In the genomic region with DNA sequence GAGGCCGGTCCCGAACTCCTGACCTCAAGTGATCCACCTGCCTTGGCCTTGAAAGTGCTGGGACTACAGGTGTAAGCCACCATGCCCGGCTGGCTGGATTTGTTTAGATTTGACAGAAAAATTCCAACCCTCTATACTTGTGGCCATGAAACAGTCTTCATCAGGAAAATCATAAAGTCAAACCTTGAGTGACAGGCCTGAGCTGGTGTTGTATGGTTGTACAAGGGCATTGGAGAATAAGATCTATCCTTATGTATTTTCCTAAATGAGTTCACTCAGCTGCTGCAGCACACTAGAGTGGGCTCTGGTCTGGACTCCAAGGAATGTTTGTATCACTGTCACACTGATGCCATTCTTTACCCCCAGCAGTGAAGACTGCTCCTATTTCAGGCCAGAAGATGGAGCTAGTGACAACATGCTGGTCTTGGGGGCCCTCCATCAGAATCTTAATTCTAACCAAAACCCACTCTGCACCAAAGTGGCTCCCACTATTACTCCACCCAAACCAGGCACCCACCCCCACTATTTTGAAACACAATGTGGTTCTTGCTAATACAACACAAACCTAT, we compare ENCODE assay signal across 14 cellular contexts. TPM values are rescaled to one million over a fixed set of nuclear protein-coding genes. Genes with fewer than 3 reads are reported as not detected.
A peak's percentile ranks its signal among the peaks of the same experiment; 100 is the strongest.
DNase-seq lines count a peak whose midpoint lies in the region; ATAC-seq and TF ChIP-seq lines count a peak whose summit lies in the region.
"Had no signal": no experiment of that assay in that cellular context is flagged by ENCODE, and none has a peak within 500 bp of the region (broad histone marks: within the 10 kb centered on the region; RNA-seq: fewer than 3 reads in every experiment).

No MANE protein-coding gene starts in this region.

- TF ChIP-seq CTCF in CD4-positive, alpha-beta T cell (IDR thresholded peaks at IDR 0.05), result no peak
- TF ChIP-seq CTCF in GM13977 (IDR thresholded peaks at IDR 0.05; ENCODE audit: extremely low read depth, insufficient read depth, missing control alignments) (peak; percentile 48), RWPE2 (IDR thresholded peaks at IDR 0.05; ENCODE audit: poor library complexity, severe bottlenecking) (peak; percentile 9)

- in situ Hi-C loops in GM13977 (cut with MboI; ENCODE audit: low pct_unique_long_range_greater_than_20kb, low sequenced_read_pairs, unreplicated experiment), result no loop called here

- no peak overlapping the region for H3K27ac ChIP-seq in CD4-positive, alpha-beta T cell (ENCODE audit: low read depth, low read length)
- H3K27ac ChIP-seq in RWPE2 (ENCODE audit: poor library complexity, severe bottlenecking), result no peak overlapping the region

- H3K9me3 Mint-ChIP-seq in CD4-positive, alpha-beta T cell, result no peaks in the 10 kb centered on the region
- no peaks in the 10 kb centered on the region for H3K9me3 Mint-ChIP-seq in activated naive CD8-positive, alpha-beta T cell treated with anti-CD3 and anti-CD28 coated beads for 36 hours
- H3K9me3 Mint-ChIP-seq: naive thymus-derived CD8-positive, alpha-beta T cell had no signal

- no peaks in the 10 kb centered on the region for H3K36me3 ChIP-seq in RWPE2 (ENCODE audit: low read depth)

- H3K4me1 Mint-ChIP-seq in CD4-positive, alpha-beta T cell (ENCODE audit: low read depth), result no peaks in the 10 kb centered on the region
- H3K4me1 Mint-ChIP-seq in activated naive CD8-positive, alpha-beta T cell treated with anti-CD3 and anti-CD28 coated beads for 36 hours, result peaks cover 7% of the 10 kb centered on the region

- H3K36me3 Mint-ChIP-seq in CD4-positive, alpha-beta T cell (ENCODE audit: low read depth), result peaks cover 73% of the 10 kb centered on the region
- no peaks in the 10 kb centered on the region for H3K36me3 Mint-ChIP-seq in activated naive CD8-positive, alpha-beta T cell treated with anti-CD3 and anti-CD28 coated beads for 36 hours

- no peak overlapping the region for H3K4me3 ChIP-seq in RWPE2 (ENCODE audit: severe bottlenecking)

- CTCF ChIA-PET in CD4-positive, alpha-beta T cell (lab: Charles Lee), result interaction anchor here (0.6 kb wide), 2 partner anchors 91 to 679 kb away, joined by 3 to 5 read pairs; no protein-coding TSS in a partner anchor

- ATAC-seq in CD4-positive, alpha-beta T cell (ENCODE audit: poor library complexity), result no peak
- ATAC-seq in RWPE2 (ENCODE audit: low read depth), result no peak
- ATAC-seq in GM18858 (IDR thresholded peaks at IDR 0.05; ENCODE audit: unreplicated experiment), result no peak
- ATAC-seq: naive thymus-derived CD8-positive, alpha-beta T cell had no signal

- no peaks in the 10 kb centered on the region for H3K4me1 ChIP-seq in RWPE2 (ENCODE audit: insufficient read depth, poor library complexity, severe bottlenecking)

- intact Hi-C loops in CD4-positive, alpha-beta T cell (cut with DNase I, micrococcal nuclease), result no loop called here

- no peak for DNase-seq in CD4-positive, alpha-beta T cell
- DNase-seq in GM13977 (ENCODE audit: low spot score) (no peak), RWPE2 (ENCODE audit: low spot score) (no peak), hepatic stellate cell (ENCODE audit: low spot score) (peak; percentile 11), glomerular visceral epithelial cell (ENCODE audit: extremely low spot score) (no peak)
- DNase-seq in activated CD8-positive, alpha-beta memory T cell treated with anti-CD3 and anti-CD28 coated beads, Interleukin-2, amount 50 U/mL, for 48 hours, result no peak
- DNase-seq in activated naive CD8-positive, alpha-beta T cell treated with anti-CD3 and anti-CD28 coated beads for 36 hours, result no peak
- DNase-seq: activated CD4-positive, alpha-beta T cell treated with anti-CD3 and anti-CD28 coated beads for 4 hours; activated naive CD4-positive, alpha-beta T cell treated with Interleukin-2 at 50 U/mL for 16 hours; HCEC 1CT; naive thymus-derived CD8-positive, alpha-beta T cell; NCI-H146; Right ventricle myocardium superior had no signal

- H3K4me3 Mint-ChIP-seq in CD4-positive, alpha-beta T cell, result no peak overlapping the region
- H3K4me3 Mint-ChIP-seq in activated naive CD8-positive, alpha-beta T cell treated with anti-CD3 and anti-CD28 coated beads for 36 hours, result no peak overlapping the region

- no peaks in the 10 kb centered on the region for H3K9me3 ChIP-seq in CD4-positive, alpha-beta T cell (ENCODE audit: control insufficient read depth, low read length)
- H3K9me3 ChIP-seq in RWPE2 (ENCODE audit: severe bottlenecking), result no peaks in the 10 kb centered on the region

- peak overlapping the region; percentile 56 for H3K27ac Mint-ChIP-seq in CD4-positive, alpha-beta T cell
- no peak overlapping the region for H3K27ac Mint-ChIP-seq in activated naive CD8-positive, alpha-beta T cell treated with anti-CD3 and anti-CD28 coated beads for 36 hours

- no peaks in the 10 kb centered on the region for H3K27me3 ChIP-seq in CD4-positive, alpha-beta T cell (ENCODE audit: control insufficient read depth, insufficient read depth, low read length)
- H3K27me3 ChIP-seq in RWPE2 (ENCODE audit: insufficient read depth, poor library complexity, severe bottlenecking), result no peaks in the 10 kb centered on the region

- H3K27me3 Mint-ChIP-seq in CD4-positive, alpha-beta T cell, result no peaks in the 10 kb centered on the region
- H3K27me3 Mint-ChIP-seq in activated naive CD8-positive, alpha-beta T cell treated with anti-CD3 and anti-CD28 coated beads for 36 hours, result no peaks in the 10 kb centered on the region
- H3K27me3 Mint-ChIP-seq: naive thymus-derived CD8-positive, alpha-beta T cell had no signal

- POLR2A ChIA-PET in CD4-positive, alpha-beta T cell (lab: Charles Lee), result no interaction called here

RNA-seq across cellular contexts. Expression of a gene that starts 27.4 kb away (rescaled TPM):
- total RNA-seq in CD4-positive, alpha-beta T cell, result 1 to 10 TPM; 6.8 to 8.7 TPM
- total RNA-seq in activated naive CD8-positive, alpha-beta T cell treated with anti-CD3 and anti-CD28 coated beads for 36 hours, result 10 to 100 TPM; 32.0 to 33.1 TPM

RNA-seq across cellular contexts. Expression of a gene that starts 33.7 kb away (rescaled TPM):
- total RNA-seq in CD4-positive, alpha-beta T cell, result 1 to 10 TPM; 5.5 to 6.6 TPM
- 10 to 100 TPM; 60.3 to 60.5 TPM for total RNA-seq in activated naive CD8-positive, alpha-beta T cell treated with anti-CD3 and anti-CD28 coated beads for 36 hours

Comparison
In these comparisons a context has a peak if more than half of its experiments do, and no peak if none do; other contexts are left out.
1. RNA of a gene that starts 33.7 kb away (total RNA-seq): 60.3 to 60.5 TPM in activated naive CD8-positive, alpha-beta T cell treated with anti-CD3 and anti-CD28 coated beads for 36 hours; 5.5 to 6.6 TPM in CD4-positive, alpha-beta T cell; every median in the first group is over 4 times any median in the second.